ENCODE assay signal across 27 cellular contexts in the genomic region with DNA sequence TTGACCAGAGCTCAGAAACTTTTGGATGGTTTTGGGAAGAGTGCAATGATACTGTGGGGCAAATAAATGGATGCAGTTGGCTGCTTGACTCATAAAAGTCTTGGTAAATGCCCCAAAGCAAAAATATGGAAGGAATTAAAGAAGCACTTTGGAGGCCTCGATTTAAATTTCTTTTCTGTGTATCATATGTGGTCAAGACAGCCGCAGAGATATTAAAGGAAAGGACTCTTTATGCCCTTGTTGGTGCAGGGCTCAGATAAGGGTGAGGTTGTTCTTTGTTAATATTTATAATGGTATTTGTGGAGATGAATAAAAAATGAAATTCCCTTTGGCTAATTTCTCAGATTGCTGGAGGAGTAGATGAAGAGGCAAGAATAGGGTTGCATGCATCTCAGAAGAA.
"Had no signal": no experiment of that assay in that cellular context is flagged by ENCODE, and none has a peak within 500 bp of the region (broad histone marks: within the 10 kb centered on the region; RNA-seq: fewer than 3 reads in every experiment).

No MANE protein-coding gene starts in this region.

- H3K4me3 Mint-ChIP-seq: effector memory CD8-positive, alpha-beta T cell; mesothelial cell of epicardium; naive thymus-derived CD4-positive, alpha-beta T cell; nephron; neural progenitor cell; stimulated activated memory B cell treated with anti-CD40 and anti-IgM and Interleukin-4, amounts not matched to agents 10 μg/mL and 1 μg/mL and 100 μg/mL, for 72 hours; stimulated activated naive CD8-positive, alpha-beta T cell treated with anti-CD3 and anti-CD28 coated beads, Interleukin-15, Interleukin-2, amounts not matched to agents 100 ng/mL and 50 ng/mL, for 24 hours had no signal

- H3K27ac Mint-ChIP-seq: effector memory CD8-positive, alpha-beta T cell; mesothelial cell of epicardium; naive thymus-derived CD4-positive, alpha-beta T cell; nephron; neural progenitor cell; stimulated activated memory B cell treated with anti-CD40 and anti-IgM and Interleukin-4, amounts not matched to agents 10 μg/mL and 1 μg/mL and 100 μg/mL, for 72 hours; stimulated activated naive CD8-positive, alpha-beta T cell treated with anti-CD3 and anti-CD28 coated beads, Interleukin-15, Interleukin-2, amounts not matched to agents 100 ng/mL and 50 ng/mL, for 24 hours had no signal

- H3K27me3 Mint-ChIP-seq: effector memory CD8-positive, alpha-beta T cell; stimulated activated memory B cell treated with anti-CD40 and anti-IgM and Interleukin-4, amounts not matched to agents 10 μg/mL and 1 μg/mL and 100 μg/mL, for 72 hours; stimulated activated naive CD8-positive, alpha-beta T cell treated with anti-CD3 and anti-CD28 coated beads, Interleukin-15, Interleukin-2, amounts not matched to agents 100 ng/mL and 50 ng/mL, for 24 hours had no signal

- H3K27me3 ChIP-seq: esophagus squamous epithelium, gastroesophageal sphincter, hepatocyte, neural progenitor cell, right atrium auricular region, tibial nerve, upper lobe of left lung had no signal

- H3K9ac ChIP-seq: neural progenitor cell had no signal

- H2AFZ ChIP-seq: hepatocyte, neural progenitor cell had no signal

- H3K36me3 Mint-ChIP-seq: mesothelial cell of epicardium; naive thymus-derived CD4-positive, alpha-beta T cell; neural progenitor cell; stimulated activated memory B cell treated with anti-CD40 and anti-IgM and Interleukin-4, amounts not matched to agents 10 μg/mL and 1 μg/mL and 100 μg/mL, for 72 hours had no signal

- H3K36me3 ChIP-seq: esophagus squamous epithelium, gastroesophageal sphincter, heart left ventricle, left lung, neural progenitor cell, prostate gland, right atrium auricular region, thoracic aorta, tibial nerve, upper lobe of left lung had no signal

- H3K4me1 ChIP-seq: esophagus squamous epithelium, gastroesophageal sphincter, heart left ventricle, left lung, prostate gland, right atrium auricular region, upper lobe of left lung had no signal

- ATAC-seq: effector memory CD8-positive, alpha-beta T cell; gastroesophageal sphincter; heart left ventricle; left cardiac atrium; left lung; naive thymus-derived CD4-positive, alpha-beta T cell; sciatic nerve; stimulated activated memory B cell treated with anti-CD40 and anti-IgM and Interleukin-4, amounts not matched to agents 10 μg/mL and 1 μg/mL and 100 μg/mL, for 72 hours had no signal

- H3K27ac ChIP-seq: esophagus squamous epithelium, gastroesophageal sphincter, heart left ventricle, hepatocyte, left lung, neural progenitor cell, prostate gland, right atrium auricular region, thoracic aorta, tibial nerve, upper lobe of left lung had no signal

- FAIRE-seq: endometrium, islet of Langerhans, urothelium cell line had no signal

- H3K4me1 Mint-ChIP-seq: mesothelial cell of epicardium; naive thymus-derived CD4-positive, alpha-beta T cell; stimulated activated memory B cell treated with anti-CD40 and anti-IgM and Interleukin-4, amounts not matched to agents 10 μg/mL and 1 μg/mL and 100 μg/mL, for 72 hours had no signal

- H3K9me3 Mint-ChIP-seq: effector memory CD8-positive, alpha-beta T cell; mesothelial cell of epicardium; nephron; neural progenitor cell; stimulated activated memory B cell treated with anti-CD40 and anti-IgM and Interleukin-4, amounts not matched to agents 10 μg/mL and 1 μg/mL and 100 μg/mL, for 72 hours; stimulated activated naive CD8-positive, alpha-beta T cell treated with anti-CD3 and anti-CD28 coated beads, Interleukin-15, Interleukin-2, amounts not matched to agents 100 ng/mL and 50 ng/mL, for 24 hours had no signal

- H3K79me2 ChIP-seq: hepatocyte had no signal

- H3K9me3 ChIP-seq: esophagus squamous epithelium, gastroesophageal sphincter, heart left ventricle, left lung, prostate gland, right atrium auricular region, thoracic aorta, tibial nerve, upper lobe of left lung had no signal

- H3K4me2 ChIP-seq: hepatocyte, neural progenitor cell had no signal

- H3K4me3 ChIP-seq: esophagus squamous epithelium, gastroesophageal sphincter, heart left ventricle, hepatocyte, left lung, neural progenitor cell, prostate gland, right atrium auricular region, thoracic aorta, tibial nerve, upper lobe of left lung had no signal

- DNase-seq: cortex of kidney; effector memory CD8-positive, alpha-beta T cell; erythroblast; esophagus squamous epithelium; heart left ventricle; left cardiac atrium; left lung; mesenchymal stem cell; naive thymus-derived CD4-positive, alpha-beta T cell; stimulated activated CD4-positive, alpha-beta T cell treated with anti-CD3 and anti-CD28 coated beads, Interleukin-2, amount 100 ng/mL, for 24 hours; stimulated activated CD4-positive, alpha-beta T cell treated with anti-CD3 and anti-CD28 coated beads, Interleukin-4, amount 100 ng/mL, for 4 hours; upper lobe of left lung had no signal
